18 cellular contexts compared by ENCODE assay signal in the genomic region with DNA sequence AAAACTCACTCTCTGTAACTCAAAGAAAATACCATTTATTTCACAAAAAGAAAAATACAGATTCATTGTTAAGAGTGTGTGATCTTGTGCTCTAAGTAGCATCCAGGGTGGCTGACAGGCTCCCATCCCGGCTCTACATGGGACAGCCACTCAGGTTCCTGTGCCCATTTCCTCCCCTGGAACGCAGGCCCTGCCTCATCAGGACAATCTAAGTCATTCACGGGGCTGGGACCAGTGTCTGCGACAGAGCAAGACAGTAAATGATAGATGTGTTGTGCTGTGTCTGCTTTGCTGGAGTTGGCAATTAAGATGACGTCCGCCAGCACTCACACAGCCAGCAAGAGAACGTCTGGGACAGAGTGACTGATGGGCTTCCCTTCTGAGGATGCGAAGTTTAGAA. TPM values are rescaled to one million over a fixed set of nuclear protein-coding genes. Genes with fewer than 3 reads are reported as not detected.
DNase-seq lines count a peak whose midpoint lies in the region; ATAC-seq and TF ChIP-seq lines count a peak whose summit lies in the region.
"Had no signal": no experiment of that assay in that cellular context is flagged by ENCODE, and none has a peak within 500 bp of the region (broad histone marks: within the 10 kb centered on the region; RNA-seq: fewer than 3 reads in every experiment).

No MANE protein-coding gene starts in this region.

- DNase-seq in RWPE2 (ENCODE audit: low spot score): peak; percentile 71
- DNase-seq in globus pallidus (ENCODE audit: low spot score): peak; percentile 20
- DNase-seq in sciatic nerve (ENCODE audit: low spot score): peak; percentile 44
- no peak for DNase-seq in DMS79 (lab: John Stamatoyannopoulos, UW)
- DNase-seq in Kasumi-1 (lab: John Stamatoyannopoulos, UW): no peak
- DNase-seq in cerebellar cortex (ENCODE audit: low spot score): no peak
- DNase-seq: Calu3; CD4-positive, alpha-beta memory T cell; COR-L47; DMS53; DND-41; H9 had no signal

- no peak overlapping the region for H3K27ac Mint-ChIP-seq in activated T-helper 17 cell treated with anti-CD3 and anti-CD28 coated beads, Interleukin-2, amount 50 U/mL, for 72 hours
- H3K27ac Mint-ChIP-seq: CD4-positive, alpha-beta memory T cell; GM23338; H9 had no signal

- H3K9me3 ChIP-seq in RWPE2 (ENCODE audit: severe bottlenecking) (peaks cover 7% of the 10 kb centered on the region), subcutaneous abdominal adipose tissue (ENCODE audit: control insufficient read depth in 5 of 5, low read length in 5 of 5) (peaks cover 0 to 21% (median 16%) of the 10 kb centered on the region in 5 donors)

- H3K4me1 ChIP-seq in RWPE2 (ENCODE audit: insufficient read depth, poor library complexity, severe bottlenecking) (no peaks in the 10 kb centered on the region), subcutaneous abdominal adipose tissue (ENCODE audit: control insufficient read depth in 5 of 5, insufficient read depth in 5 of 5, low read length in 5 of 5) (peaks cover 0 to 24% (median 19%) of the 10 kb centered on the region in 5 donors)

- no peaks in the 10 kb centered on the region for H3K4me1 Mint-ChIP-seq in activated T-helper 17 cell treated with anti-CD3 and anti-CD28 coated beads, Interleukin-2, amount 50 U/mL, for 72 hours
- H3K4me1 Mint-ChIP-seq: GM23338, H9 had no signal

- H3K4me3 ChIP-seq in RWPE2 (ENCODE audit: severe bottlenecking) (no peak overlapping the region), subcutaneous abdominal adipose tissue (ENCODE audit: low read depth in 1 of 5, low read length in 5 of 5) (no peak overlapping the region)
- H3K4me3 ChIP-seq: GM23338 had no signal

- peaks cover 65% of the 10 kb centered on the region for H3K36me3 ChIP-seq in RWPE2 (ENCODE audit: low read depth)
- H3K36me3 ChIP-seq in subcutaneous abdominal adipose tissue (ENCODE audit: control insufficient read depth in 5 of 5, insufficient read depth in 5 of 5, low read length in 5 of 5): peaks cover 3 to 63% (median 52%) of the 10 kb centered on the region in 5 donors

- H3K27ac ChIP-seq in RWPE2 (ENCODE audit: poor library complexity, severe bottlenecking): no peak overlapping the region
- H3K27ac ChIP-seq in subcutaneous abdominal adipose tissue (ENCODE audit: low read depth, low read length): peak overlapping the region; percentile 63

- no peaks in the 10 kb centered on the region for H3K27me3 ChIP-seq in RWPE2 (ENCODE audit: insufficient read depth, poor library complexity, severe bottlenecking)
- no peaks in the 10 kb centered on the region for H3K27me3 ChIP-seq in subcutaneous abdominal adipose tissue (ENCODE audit: control insufficient read depth in 5 of 5, insufficient read depth in 4 of 5, low read length in 5 of 5)

- TF ChIP-seq CTCF in RWPE2 (IDR thresholded peaks at IDR 0.05; ENCODE audit: poor library complexity, severe bottlenecking): no peak

- no peak for ATAC-seq in RWPE2 (ENCODE audit: low read depth)
- no peak for ATAC-seq in sciatic nerve
- no peak for ATAC-seq in activated T-helper 17 cell treated with anti-CD3 and anti-CD28 coated beads, Interleukin-2, amount 50 U/mL, for 72 hours (replicated peaks)
- ATAC-seq: GM23338, HCT116 had no signal

- H3K9ac ChIP-seq in subcutaneous abdominal adipose tissue (ENCODE audit: low read length in 5 of 5): no peak overlapping the region

- peaks cover 95% of the 10 kb centered on the region for H3K36me3 Mint-ChIP-seq in activated T-helper 17 cell treated with anti-CD3 and anti-CD28 coated beads, Interleukin-2, amount 50 U/mL, for 72 hours (ENCODE audit: low read depth)

- no peak overlapping the region for H3K4me3 Mint-ChIP-seq in activated T-helper 17 cell treated with anti-CD3 and anti-CD28 coated beads, Interleukin-2, amount 50 U/mL, for 72 hours
- H3K4me3 Mint-ChIP-seq: CD4-positive, alpha-beta memory T cell; GM23338; H9 had no signal

- intact Hi-C loops in sciatic nerve (cut with DNase I): no loop called here

- peaks cover 4% of the 10 kb centered on the region for H3K9me3 Mint-ChIP-seq in activated T-helper 17 cell treated with anti-CD3 and anti-CD28 coated beads, Interleukin-2, amount 50 U/mL, for 72 hours

- no peaks in the 10 kb centered on the region for H3K27me3 Mint-ChIP-seq in activated T-helper 17 cell treated with anti-CD3 and anti-CD28 coated beads, Interleukin-2, amount 50 U/mL, for 72 hours
- H3K27me3 Mint-ChIP-seq: CD4-positive, alpha-beta memory T cell had no signal

RNA-seq across cellular contexts. Expression of gene FAM209A, which starts 6.9 kb away (rescaled TPM):
- not detected for total RNA-seq in sciatic nerve
- 1 to 10 TPM; 1.4 to 1.6 TPM for total RNA-seq in activated T-helper 17 cell treated with anti-CD3 and anti-CD28 coated beads, Interleukin-2, amount 50 U/mL, for 72 hours
- total RNA-seq: A172, GM23338, H4, H9 had no signal

RNA-seq across cellular contexts. Expression of gene FAM209B, which starts 15.4 kb away (rescaled TPM):
- not detected for total RNA-seq in sciatic nerve
- 1 to 10 TPM in 1 of 2 donors, under 1 TPM in 1; 0.74 to 1.5 TPM for total RNA-seq in activated T-helper 17 cell treated with anti-CD3 and anti-CD28 coated beads, Interleukin-2, amount 50 U/mL, for 72 hours
- total RNA-seq: A172, Calu3, GM23338, H4 had no signal

RNA-seq across cellular contexts. Expression of gene RTF2, which starts 49.2 kb away (rescaled TPM):
- total RNA-seq in sciatic nerve: 88.7 TPM
- total RNA-seq in activated T-helper 17 cell treated with anti-CD3 and anti-CD28 coated beads, Interleukin-2, amount 50 U/mL, for 72 hours: 10 to 100 TPM; 62.4 to 80.0 TPM

Comparison
In these comparisons a context has a peak if more than half of its experiments do, and no peak if none do; other contexts are left out.
1. DNase-seq: peak in RWPE2 (single experiment), globus pallidus (single experiment) and sciatic nerve (single experiment); none in DMS79 (single experiment), Kasumi-1 (0 of 2) and cerebellar cortex (single experiment).